In the genomic region with DNA sequence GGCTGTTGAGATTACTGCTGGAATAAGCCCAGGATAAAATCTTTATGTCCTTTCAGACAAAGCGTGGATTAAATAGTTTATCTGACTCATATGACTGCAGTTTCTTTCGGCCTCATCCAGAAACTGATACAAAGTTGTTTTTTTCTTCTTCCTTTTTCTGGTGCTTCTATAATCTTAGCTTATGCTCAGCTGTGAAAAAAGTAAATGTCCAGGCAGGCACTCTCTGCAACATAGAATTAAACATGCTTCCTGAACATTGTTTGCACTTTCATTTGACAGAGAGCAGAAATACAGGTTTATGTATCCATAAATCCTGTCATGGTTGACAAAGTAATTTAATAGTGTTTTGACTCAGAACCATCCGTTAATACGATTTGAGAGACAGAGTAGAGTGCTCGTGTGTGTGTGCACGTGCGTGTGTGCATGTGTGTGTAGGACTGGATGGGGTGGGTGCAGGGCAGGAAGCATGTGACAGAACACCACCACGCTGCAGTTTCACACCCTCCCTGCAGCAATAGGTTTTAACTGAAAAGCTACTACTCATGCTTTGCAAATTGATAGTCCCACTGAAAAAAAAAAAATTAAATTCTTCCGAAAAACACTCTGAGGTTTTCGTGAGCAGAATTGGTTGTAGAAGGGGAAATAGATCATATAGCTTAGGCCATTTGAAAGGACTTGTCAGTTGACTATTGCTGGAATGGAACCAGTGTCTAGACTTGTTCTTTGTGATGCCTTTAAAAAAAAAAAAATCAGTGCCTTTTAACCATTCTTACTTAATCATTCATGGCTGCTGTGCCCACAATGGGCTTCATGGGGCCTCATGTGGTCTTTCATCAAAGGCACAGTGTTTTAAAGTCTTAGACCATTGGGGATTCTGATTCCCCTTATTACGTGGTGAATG, we compare ENCODE assay signal across 8 cellular contexts.
A peak's percentile ranks its signal among the peaks of the same experiment; 100 is the strongest.
DNase-seq lines count a peak whose midpoint lies in the region; ATAC-seq, FAIRE-seq and TF ChIP-seq lines count a peak whose summit lies in the region.

No MANE protein-coding gene starts in this region.

- dilution Hi-C loops in keratinocyte (cut with MboI; ENCODE audit: extremely low pct_ligation_motif_present, low sequenced_read_pairs): no loop called here

- H3K9me1 ChIP-seq in keratinocyte (ENCODE audit: control insufficient read depth, extremely low read depth, insufficient read depth, low read length): no peaks in the 10 kb centered on the region

- TF ChIP-seq CTCF in A673 (conservative IDR thresholded peaks at IDR 0.05; ENCODE audit: low read depth, low read length) (no peak), OCI-LY3 (IDR thresholded peaks at IDR 0.05; ENCODE audit: low read depth, low read length) (no peak), keratinocyte (optimal IDR thresholded peaks at IDR 0.05 in 1 of 3, IDR thresholded peaks at IDR 0.05 in 1 of 3, conservative IDR thresholded peaks at IDR 0.05 in 1 of 3; ENCODE audit: extremely low read depth in 1 of 3, insufficient read depth in 2 of 3, low read length in 3 of 3) (no peak)

- peak overlapping the region; percentile 70 for H3K27ac Mint-ChIP-seq in activated naive CD4-positive, alpha-beta T cell treated with anti-CD3 and anti-CD28 coated beads, Interleukin-2, amount 10 ng/mL, durations not matched to agents 7 days and 5 days

- H3K4me3 Mint-ChIP-seq in activated naive CD4-positive, alpha-beta T cell treated with anti-CD3 and anti-CD28 coated beads, Interleukin-2, amount 10 ng/mL, durations not matched to agents 7 days and 5 days: peak overlapping the region; percentile 53

- DNase-seq in A673 (ENCODE audit: low spot score) (peak; percentile 34), keratinocyte (ENCODE audit: low read depth, low spot score) (no peak), iPS-NIHi7 (ENCODE audit: extremely low spot score) (no peak)
- peak; percentile 79 for DNase-seq in activated naive CD4-positive, alpha-beta T cell treated with anti-CD3 and anti-CD28 coated beads, Interleukin-2, amount 10 ng/mL, durations not matched to agents 7 days and 5 days
- DNase-seq in stimulated activated CD8-positive, alpha-beta memory T cell treated with anti-CD3 and anti-CD28 coated beads, Interleukin-12 subunit alpha, Interleukin-12 subunit beta, amount 100 ng/mL, for 1 hour (ENCODE audit: low read depth): peak; percentile 5

- CTCF ChIA-PET in A673 (lab: Charles Lee): no interaction called here
- CTCF ChIA-PET in activated naive CD4-positive, alpha-beta T cell treated with anti-CD3 and anti-CD28 coated beads, Interleukin-2, amount 10 ng/mL, durations not matched to agents 7 days and 5 days (lab: Charles Lee): interaction anchor here (1.3 to 1.8 kb wide), 2 partner anchors 17 to 20 kb away, joined by 4 to 5 read pairs; no protein-coding TSS in a partner anchor

- FAIRE-seq in keratinocyte (lab: Jason Lieb, UNC): peak; percentile 73

- peaks cover 10% of the 10 kb centered on the region for H3K36me3 Mint-ChIP-seq in activated naive CD4-positive, alpha-beta T cell treated with anti-CD3 and anti-CD28 coated beads, Interleukin-2, amount 10 ng/mL, durations not matched to agents 7 days and 5 days

- no peaks in the 10 kb centered on the region for H4K20me1 ChIP-seq in OCI-LY3 (ENCODE audit: insufficient read depth, low read length)
- H4K20me1 ChIP-seq in keratinocyte (ENCODE audit: control insufficient read depth, extremely low read depth, insufficient read depth, low read length): peaks cover under 1% of the 10 kb centered on the region

- intact Hi-C loops in A673 (cut with micrococcal nuclease; ENCODE audit: unreplicated experiment): no loop called here

- BruUV-seq in A673 (replicated peaks; lab: Mats Ljungman, UMichigan): no TSS peak

- H3K27ac ChIP-seq in A673 (ENCODE audit: low read depth, low read length, poor library complexity, severe bottlenecking) (peak overlapping the region; percentile 49), OCI-LY3 (ENCODE audit: low read length) (peak overlapping the region; percentile 99), keratinocyte (ENCODE audit: control insufficient read depth, insufficient read depth, low read length) (peak overlapping the region; percentile 76)

- H3K27me3 ChIP-seq in A673 (replicated peaks; ENCODE audit: insufficient read depth, low read depth, low read length, poor library complexity) (no peaks in the 10 kb centered on the region), OCI-LY3 (ENCODE audit: low read depth, low read length) (no peaks in the 10 kb centered on the region), keratinocyte (ENCODE audit: control insufficient read depth, extremely low read depth, insufficient read depth, low read length) (no peaks in the 10 kb centered on the region)

- ATAC-seq in GM19035 (IDR thresholded peaks at IDR 0.05; ENCODE audit: unreplicated experiment) (peak; percentile 92), HG03280 (IDR thresholded peaks at IDR 0.05; ENCODE audit: unreplicated experiment) (peak; percentile 92)

- peaks cover 44% of the 10 kb centered on the region for H3K4me1 Mint-ChIP-seq in activated naive CD4-positive, alpha-beta T cell treated with anti-CD3 and anti-CD28 coated beads, Interleukin-2, amount 10 ng/mL, durations not matched to agents 7 days and 5 days

- H3K4me2 ChIP-seq in OCI-LY3 (ENCODE audit: low read length) (peak overlapping the region; percentile 85), keratinocyte (ENCODE audit: control insufficient read depth, extremely low read depth, insufficient read depth, low read depth, low read length) (peak overlapping the region; percentile 85)

- no peaks in the 10 kb centered on the region for H3K27me3 Mint-ChIP-seq in activated naive CD4-positive, alpha-beta T cell treated with anti-CD3 and anti-CD28 coated beads, Interleukin-2, amount 10 ng/mL, durations not matched to agents 7 days and 5 days

- peaks cover 56% of the 10 kb centered on the region for H3K4me1 ChIP-seq in A673 (ENCODE audit: insufficient read depth, low read length, poor library complexity, severe bottlenecking)
- peaks cover 72% of the 10 kb centered on the region for H3K4me1 ChIP-seq in OCI-LY3 (ENCODE audit: low read length)
- H3K4me1 ChIP-seq in keratinocyte (ENCODE audit: control insufficient read depth, extremely low read depth, insufficient read depth, low read length): peaks cover 34% of the 10 kb centered on the region

- no peak overlapping the region for H3K4me3 ChIP-seq in A673 (ENCODE audit: low read depth, low read length, poor library complexity, severe bottlenecking)
- H3K4me3 ChIP-seq in OCI-LY3 (ENCODE audit: low read length): peak overlapping the region; percentile 68
- peak overlapping the region in 2 of 3 experiments; percentile 31 to 44 for H3K4me3 ChIP-seq in keratinocyte (ENCODE audit: control insufficient read depth in 2 of 3, extremely low read depth in 1 of 3, insufficient read depth in 2 of 3, low read depth in 1 of 3, low read length in 3 of 3)

- POLR2A ChIA-PET in A673 (lab: Charles Lee; ENCODE audit: low non-redundant PET): interaction anchor here (0.6 kb wide), 1 partner anchor 201 kb away, joined by 3 read pairs; no protein-coding TSS in a partner anchor

- H3K9ac ChIP-seq in OCI-LY3 (ENCODE audit: low read length) (peak overlapping the region; percentile 80), keratinocyte (ENCODE audit: control insufficient read depth, extremely low read depth, insufficient read depth, low read length) (peak overlapping the region; percentile 55)

- H3K9me3 Mint-ChIP-seq in activated naive CD4-positive, alpha-beta T cell treated with anti-CD3 and anti-CD28 coated beads, Interleukin-2, amount 10 ng/mL, durations not matched to agents 7 days and 5 days: no peaks in the 10 kb centered on the region

- H3K36me3 ChIP-seq in A673 (ENCODE audit: insufficient read depth, low read length, poor library complexity, severe bottlenecking) (no peaks in the 10 kb centered on the region), OCI-LY3 (replicated peaks; ENCODE audit: low read depth, low read length) (no peaks in the 10 kb centered on the region), keratinocyte (ENCODE audit: control insufficient read depth in 2 of 2, extremely low read depth in 1 of 2, insufficient read depth in 2 of 2, low read length in 2 of 2) (no peaks in the 10 kb centered on the region)

- H2AFZ ChIP-seq in OCI-LY3 (ENCODE audit: low read depth, low read length) (no peak overlapping the region), keratinocyte (ENCODE audit: control insufficient read depth, low read length) (no peak overlapping the region)

- H3K9me3 ChIP-seq in A673 (ENCODE audit: low read depth, low read length, poor library complexity, severe bottlenecking) (no peaks in the 10 kb centered on the region), OCI-LY3 (ENCODE audit: insufficient read depth, low read length) (no peaks in the 10 kb centered on the region), keratinocyte (ENCODE audit: control insufficient read depth, low read depth, low read length) (no peaks in the 10 kb centered on the region)

- H3K79me2 ChIP-seq in OCI-LY3 (ENCODE audit: low read length): peaks cover 59% of the 10 kb centered on the region
- H3K79me2 ChIP-seq in keratinocyte (ENCODE audit: control insufficient read depth, insufficient read depth, low read length): peaks cover 9% of the 10 kb centered on the region

Comparison
In these comparisons a context has a peak if more than half of its experiments do, and no peak if none do; other contexts are left out.
1. DNase-seq: peak in A673 (single experiment), activated naive CD4-positive, alpha-beta T cell treated with anti-CD3 and anti-CD28 coated beads, Interleukin-2, amount 10 ng/mL, durations not matched to agents 7 days and 5 days (single experiment) and stimulated activated CD8-positive, alpha-beta memory T cell treated with anti-CD3 and anti-CD28 coated beads, Interleukin-12 subunit alpha, Interleukin-12 subunit beta, amount 100 ng/mL, for 1 hour (single experiment); none in keratinocyte (single experiment) and iPS-NIHi7 (single experiment).
2. H3K27ac ChIP-seq: peak in every context shown above with its lines; median percentile 99 in OCI-LY3; 76 in keratinocyte; 49 in A673.